Comparison of ENCODE assay signal across 15 cellular contexts in the genomic region with DNA sequence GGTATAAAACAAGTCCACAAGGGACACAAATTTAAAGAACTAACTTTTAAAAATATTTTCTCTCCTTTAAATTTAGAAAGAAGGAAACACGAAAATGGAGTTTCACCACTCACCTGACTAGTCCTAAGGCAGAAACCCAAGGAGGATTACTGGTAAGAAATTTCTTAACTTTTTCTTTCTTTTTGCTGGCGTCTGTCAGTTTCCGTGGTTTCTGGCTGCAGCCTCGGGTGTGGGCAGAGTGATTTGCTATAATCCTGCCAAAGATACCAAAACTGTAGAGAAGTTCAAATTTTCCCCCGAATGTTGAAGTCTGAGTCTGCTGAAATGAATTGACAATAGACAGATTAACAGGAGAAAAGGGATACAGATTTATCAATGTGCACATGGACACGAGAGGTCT.
A peak's percentile ranks its signal among the peaks of the same experiment; 100 is the strongest.
DNase-seq lines count a peak whose midpoint lies in the region; ATAC-seq and TF ChIP-seq lines count a peak whose summit lies in the region.
"Had no signal": no experiment of that assay in that cellular context is flagged by ENCODE, and none has a peak within 500 bp of the region (broad histone marks: within the 10 kb centered on the region; RNA-seq: fewer than 3 reads in every experiment).

No MANE protein-coding gene starts in this region.

- no peaks in the 10 kb centered on the region for H3K27me3 ChIP-seq in BLaER1 treated with 17β-estradiol and CSF1 and Interleukin-3, amounts not matched to agents 10 nM and 100 nM
- H3K27me3 ChIP-seq in OCI-LY3 (ENCODE audit: low read depth, low read length) (no peaks in the 10 kb centered on the region), neuronal stem cell (ENCODE audit: control insufficient read depth in 3 of 3, insufficient read depth in 3 of 3, low read depth in 1 of 3, low read length in 3 of 3) (no peaks in the 10 kb centered on the region), sigmoid colon (no peaks in the 10 kb centered on the region)
- H3K27me3 ChIP-seq: dorsolateral prefrontal cortex, uterus had no signal

- H2BK120ac ChIP-seq in neuronal stem cell (ENCODE audit: low read depth, low read length), result no peak overlapping the region

- peak overlapping the region in 9 of 11 experiments; percentile 20 to 70 (median 63); a peak in 16 of 22 replicates for H3K9ac ChIP-seq in BLaER1 treated with 17β-estradiol and CSF1 and Interleukin-3, amounts not matched to agents 10 nM and 100 nM
- peak overlapping the region; percentile 64 for H3K9ac ChIP-seq in OCI-LY3 (ENCODE audit: low read length)
- no peak overlapping the region for H3K9ac ChIP-seq in neuronal stem cell (ENCODE audit: low read depth, low read length, poor library complexity)

- H2AFZ ChIP-seq in OCI-LY3 (ENCODE audit: low read depth, low read length) (peak overlapping the region; percentile 61), neuronal stem cell (ENCODE audit: low read length) (no peak overlapping the region)

- H4K20me1 ChIP-seq in BLaER1 treated with 17β-estradiol and CSF1 and Interleukin-3, amounts not matched to agents 10 nM and 100 nM, result no peaks in the 10 kb centered on the region
- H4K20me1 ChIP-seq in OCI-LY3 (ENCODE audit: insufficient read depth, low read length), result no peaks in the 10 kb centered on the region

- no peaks in the 10 kb centered on the region for H3K36me3 ChIP-seq in BLaER1 treated with 17β-estradiol and CSF1 and Interleukin-3, amounts not matched to agents 10 nM and 100 nM
- H3K36me3 ChIP-seq in OCI-LY3 (replicated peaks; ENCODE audit: low read depth, low read length), result no peaks in the 10 kb centered on the region
- H3K36me3 ChIP-seq in neuronal stem cell (replicated peaks in 1 of 2; ENCODE audit: control insufficient read depth in 2 of 2, insufficient read depth in 2 of 2, low read length in 2 of 2), result no peaks in the 10 kb centered on the region
- no peaks in the 10 kb centered on the region for H3K36me3 ChIP-seq in sigmoid colon
- H3K36me3 ChIP-seq: uterus had no signal

- H3K14ac ChIP-seq in neuronal stem cell (ENCODE audit: low read length), result no peak overlapping the region

- H2BK12ac ChIP-seq in neuronal stem cell (ENCODE audit: low read length), result no peak overlapping the region

- peak overlapping the region; percentile 64 to 78 (median 71); a peak in 21 of 22 replicates for H3K4me2 ChIP-seq in BLaER1 treated with 17β-estradiol and CSF1 and Interleukin-3, amounts not matched to agents 10 nM and 100 nM
- peak overlapping the region; percentile 79 for H3K4me2 ChIP-seq in OCI-LY3 (ENCODE audit: low read length)
- H3K4me2 ChIP-seq in neuronal stem cell (ENCODE audit: insufficient read depth, low read length, poor library complexity, severe bottlenecking), result no peak overlapping the region

- no peak overlapping the region for H2BK15ac ChIP-seq in neuronal stem cell (ENCODE audit: low read length)

- DNase-seq in iPS-NIHi11 (ENCODE audit: low spot score), result no peak
- no peak for DNase-seq in neuronal stem cell (ENCODE audit: low spot score)
- no peak for DNase-seq in sigmoid colon
- DNase-seq in islet precursor cell, result no peak
- DNase-seq: activated CD4-positive, alpha-beta T cell treated with anti-CD3 and anti-CD28 coated beads, Interleukin-2, amount 50 U/mL, for 4 hours; dorsolateral prefrontal cortex; mesendoderm; NCI-H1092; NCI-H446; uterus had no signal

- no CpG with 5 or more reads among the region's 6 CpGs for WGBS in neuronal stem cell (ENCODE audit: extremely low coverage in 2 of 2, insufficient read length in 2 of 2, insufficient replicate concordance in 1 of 2), 2 donors
- WGBS in sigmoid colon, 2 donors, result 60 to 67% methylated on average over 6 of the region's 6 CpGs

- TF ChIP-seq POLR2A in sigmoid colon (IDR thresholded peaks at IDR 0.05), result no peak

- no peaks in the 10 kb centered on the region for H3K79me2 ChIP-seq in OCI-LY3 (ENCODE audit: low read length)

- H4K91ac ChIP-seq in neuronal stem cell (ENCODE audit: low read depth, low read length, poor library complexity), result no peak overlapping the region

- peaks cover 0 to 13% (median 7%) of the 10 kb centered on the region in 11 experiments; a peak in 8 of 22 replicates for H3K9me3 ChIP-seq in BLaER1 treated with 17β-estradiol and CSF1 and Interleukin-3, amounts not matched to agents 10 nM and 100 nM (replicated peaks in 1 of 11)
- H3K9me3 ChIP-seq in OCI-LY3 (ENCODE audit: insufficient read depth, low read length) (peaks cover 3% of the 10 kb centered on the region; the same call in 1 of the 2 replicates), neuronal stem cell (replicated peaks in 1 of 2; ENCODE audit: control insufficient read depth in 2 of 2, insufficient read depth in 1 of 2, low read depth in 1 of 2, low read length in 2 of 2) (no peaks in the 10 kb centered on the region), sigmoid colon (no peaks in the 10 kb centered on the region)
- H3K9me3 ChIP-seq: uterus had no signal

- ATAC-seq in GM19452 (IDR thresholded peaks at IDR 0.05; ENCODE audit: unreplicated experiment) (peak; percentile 16), HG03135 (IDR thresholded peaks at IDR 0.05; ENCODE audit: unreplicated experiment) (peak; percentile 20)
- ATAC-seq: activated T-helper 17 cell treated with anti-CD3 and anti-CD28 coated beads, Interleukin-2, amount 50 U/mL, for 72 hours had no signal

- H3K18ac ChIP-seq in neuronal stem cell (ENCODE audit: low read length), result no peak overlapping the region

- H3K23ac ChIP-seq in neuronal stem cell (ENCODE audit: low read depth, low read length, poor library complexity), result no peak overlapping the region

- peaks cover 62 to 78% (median 67%) of the 10 kb centered on the region in 10 experiments for H3K4me1 ChIP-seq in BLaER1 treated with 17β-estradiol and CSF1 and Interleukin-3, amounts not matched to agents 10 nM and 100 nM
- H3K4me1 ChIP-seq in OCI-LY3 (ENCODE audit: low read length) (peaks cover 82% of the 10 kb centered on the region), neuronal stem cell (ENCODE audit: control insufficient read depth in 2 of 2, insufficient read depth in 1 of 2, low read depth in 1 of 2, low read length in 2 of 2) (no peaks in the 10 kb centered on the region), sigmoid colon (no peaks in the 10 kb centered on the region)
- H3K4me1 ChIP-seq: uterus had no signal

- no peak overlapping the region for H3K4me3 ChIP-seq in BLaER1 treated with 17β-estradiol and CSF1 and Interleukin-3, amounts not matched to agents 10 nM and 100 nM
- H3K4me3 ChIP-seq in OCI-LY3 (ENCODE audit: low read length), result peak overlapping the region; percentile 61
- no peak overlapping the region for H3K4me3 ChIP-seq in neuronal stem cell (ENCODE audit: low read length in 2 of 2)
- no peak overlapping the region for H3K4me3 ChIP-seq in sigmoid colon
- H3K4me3 ChIP-seq: uterus had no signal

- H3K4ac ChIP-seq in neuronal stem cell (ENCODE audit: low read length), result no peak overlapping the region

- TF ChIP-seq EP300 in sigmoid colon (IDR thresholded peaks at IDR 0.05), result no peak

- H3K27ac ChIP-seq in BLaER1 treated with 17β-estradiol and CSF1 and Interleukin-3, amounts not matched to agents 10 nM and 100 nM, result peak overlapping the region; percentile 6 to 87 (median 82); a peak in 21 of 22 replicates
- H3K27ac ChIP-seq in OCI-LY3 (ENCODE audit: low read length) (peak overlapping the region; percentile 94), neuronal stem cell (replicated peaks; ENCODE audit: low read length) (no peak overlapping the region), sigmoid colon (no peak overlapping the region)
- H3K27ac ChIP-seq: uterus had no signal

- no peak overlapping the region for H2BK5ac ChIP-seq in neuronal stem cell (ENCODE audit: low read length)

- intact Hi-C loops in sigmoid colon (cut with DNase I), result no loop called here

- no peak overlapping the region for H2AK5ac ChIP-seq in neuronal stem cell (ENCODE audit: low read depth, low read length)

- no peak for TF ChIP-seq CTCF in OCI-LY3 (IDR thresholded peaks at IDR 0.05; ENCODE audit: low read depth, low read length)
- TF ChIP-seq CTCF in sigmoid colon (IDR thresholded peaks at IDR 0.05), result no peak

- no peaks in the 10 kb centered on the region for H3K79me1 ChIP-seq in neuronal stem cell (ENCODE audit: low read depth, low read length)

- no peak overlapping the region for H4K8ac ChIP-seq in neuronal stem cell (ENCODE audit: low read depth, low read length)

Comparison
In these comparisons a context has a peak if more than half of its experiments do, and no peak if none do; other contexts are left out.
1. H3K27ac ChIP-seq: peak in BLaER1 treated with 17β-estradiol and CSF1 and Interleukin-3, amounts not matched to agents 10 nM and 100 nM (11 of 11) and OCI-LY3 (single experiment); none in neuronal stem cell (single experiment) and sigmoid colon (0 of 4).